ENCODE assay signal across 9 cellular contexts in the genomic region with DNA sequence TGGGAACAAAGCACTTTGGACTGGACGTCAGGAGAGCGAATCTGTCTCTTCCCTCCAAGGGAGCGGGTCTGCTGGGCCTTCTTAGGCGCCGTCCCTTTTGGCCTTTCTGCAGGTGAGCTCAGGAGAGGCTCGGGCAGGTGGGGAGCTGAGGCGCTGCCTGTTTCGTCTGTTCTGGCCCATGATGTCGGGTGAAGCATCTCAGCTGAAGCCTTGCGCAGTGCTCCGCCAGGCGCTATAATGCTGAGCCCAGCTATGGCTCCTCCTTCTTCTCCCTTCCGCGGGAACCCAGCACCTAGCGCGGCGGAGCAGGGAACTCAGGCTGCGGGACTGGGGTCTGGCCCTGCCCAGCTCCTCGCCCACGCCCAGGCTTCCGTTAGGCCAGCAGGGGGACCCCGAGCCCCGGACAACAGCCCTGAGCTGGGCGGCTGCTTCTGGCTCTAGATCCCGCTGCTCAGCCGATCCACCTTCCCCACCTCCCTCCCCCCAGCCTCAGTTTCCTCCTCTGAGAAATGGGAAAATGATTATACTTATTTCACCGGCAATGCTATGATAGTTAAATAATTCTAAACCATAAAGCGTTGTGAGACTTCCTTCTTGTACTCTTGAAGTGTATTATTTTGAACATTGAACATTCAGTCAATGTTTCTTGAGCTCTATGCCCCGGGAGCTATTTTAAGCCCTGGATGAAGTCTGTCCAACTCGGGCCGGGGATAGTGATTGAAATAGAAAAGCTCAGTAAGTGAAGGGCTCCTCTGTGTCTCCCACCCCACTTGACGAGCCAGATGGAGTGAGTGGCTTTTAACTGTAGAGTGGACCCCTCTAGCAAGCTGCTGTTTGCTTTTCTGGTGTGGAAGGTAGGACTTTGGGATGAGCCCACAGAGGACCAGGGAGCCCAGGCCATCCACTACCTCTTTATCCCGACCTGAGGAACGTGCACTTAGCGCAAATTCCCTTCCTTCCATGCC. TPM values are rescaled to one million over a fixed set of nuclear protein-coding genes. Genes with fewer than 3 reads are reported as not detected.
DNase-seq lines count a peak whose midpoint lies in the region; ATAC-seq, FAIRE-seq and TF ChIP-seq lines count a peak whose summit lies in the region.
"Had no signal": no experiment of that assay in that cellular context is flagged by ENCODE, and none has a peak within 500 bp of the region (broad histone marks: within the 10 kb centered on the region; RNA-seq: fewer than 3 reads in every experiment).

No MANE protein-coding gene starts in this region.

- peak; percentile 35 for FAIRE-seq in GM12891 (lab: Jason Lieb, UNC)

- intact Hi-C loops in heart left ventricle (cut with DNase I) = loop anchor here (1.0 to 5.0 kb wide), 8 partner anchors 54 to 99 kb away; no protein-coding TSS in a partner anchor

- 19 to 25% (median 22%) methylated on average over 26 to 35 of the region's 35 CpGs for WGBS in heart left ventricle, 4 donors

- no peak for TF ChIP-seq POLR2A in GM12891 (IDR thresholded peaks at IDR 0.05; ENCODE audit: low read depth, low read length)
- no peak for TF ChIP-seq POLR2A in heart left ventricle (IDR thresholded peaks at IDR 0.05)

- no peak overlapping the region for H3K4me3 ChIP-seq in heart left ventricle

- no peaks in the 10 kb centered on the region for H3K9me3 Mint-ChIP-seq in activated T-helper 17 cell treated with anti-CD3 and anti-CD28 coated beads, Interleukin-2, amount 50 U/mL, for 72 hours
- no peaks in the 10 kb centered on the region for H3K9me3 Mint-ChIP-seq in progenitor cell of endocrine pancreas (ENCODE audit: low read depth)
- H3K9me3 Mint-ChIP-seq: natural killer cell had no signal

- ATAC-seq in activated T-helper 17 cell treated with anti-CD3 and anti-CD28 coated beads, Interleukin-2, amount 50 U/mL, for 72 hours (replicated peaks) = peak; percentile 44
- ATAC-seq in heart left ventricle = peak; percentile 83 to 97 (median 94)
- no peak for ATAC-seq in HG02798 (IDR thresholded peaks at IDR 0.05; ENCODE audit: poor library complexity, unreplicated experiment)
- no peak for ATAC-seq in GM21515 (IDR thresholded peaks at IDR 0.05; ENCODE audit: unreplicated experiment)

- DNase-seq in AG09319 (ENCODE audit: extremely low read depth, low read depth) (peak; percentile 22), GM12891 (ENCODE audit: insufficient read length, low spot score) (peak; percentile 75), NCI-H510A (lab: John Stamatoyannopoulos, UW) (peak; percentile 24), heart left ventricle (peak; percentile 74 to 87 (median 80)), progenitor cell of endocrine pancreas (ENCODE audit: low spot score, unreplicated experiment) (peak; percentile 82)
- DNase-seq: natural killer cell had no signal

- H3K4me3 Mint-ChIP-seq in activated T-helper 17 cell treated with anti-CD3 and anti-CD28 coated beads, Interleukin-2, amount 50 U/mL, for 72 hours = no peak overlapping the region
- no peak overlapping the region for H3K4me3 Mint-ChIP-seq in progenitor cell of endocrine pancreas (ENCODE audit: low read depth)
- H3K4me3 Mint-ChIP-seq: natural killer cell had no signal

- H3K36me3 ChIP-seq in heart left ventricle = no peaks in the 10 kb centered on the region

- no peak overlapping the region for H3K27ac Mint-ChIP-seq in activated T-helper 17 cell treated with anti-CD3 and anti-CD28 coated beads, Interleukin-2, amount 50 U/mL, for 72 hours
- H3K27ac Mint-ChIP-seq in progenitor cell of endocrine pancreas = peak overlapping the region; percentile 38
- H3K27ac Mint-ChIP-seq: natural killer cell had no signal

- H3K27me3 Mint-ChIP-seq in activated T-helper 17 cell treated with anti-CD3 and anti-CD28 coated beads, Interleukin-2, amount 50 U/mL, for 72 hours = peaks cover 40% of the 10 kb centered on the region
- peaks cover 62% of the 10 kb centered on the region for H3K27me3 Mint-ChIP-seq in progenitor cell of endocrine pancreas

- TF ChIP-seq CTCF in AG09319 (IDR thresholded peaks at IDR 0.05; ENCODE audit: low read depth, low read length) = peak; percentile 85
- peak; percentile 61 to 83 (median 78) for TF ChIP-seq CTCF in heart left ventricle (IDR thresholded peaks at IDR 0.05)
- peak; percentile 88 for TF ChIP-seq CTCF in progenitor cell of endocrine pancreas (IDR thresholded peaks at IDR 0.05; ENCODE audit: unreplicated experiment)

- H3K4me1 Mint-ChIP-seq in activated T-helper 17 cell treated with anti-CD3 and anti-CD28 coated beads, Interleukin-2, amount 50 U/mL, for 72 hours = peaks cover 4% of the 10 kb centered on the region
- H3K4me1 Mint-ChIP-seq in progenitor cell of endocrine pancreas (ENCODE audit: low read depth) = no peaks in the 10 kb centered on the region

- H3K9me3 ChIP-seq in heart left ventricle = no peaks in the 10 kb centered on the region

- peaks cover 0 to 11% (median 3%) of the 10 kb centered on the region in 12 donors for H3K4me1 ChIP-seq in heart left ventricle

- H3K27me3 ChIP-seq in heart left ventricle = peaks cover 0 to 54% (median 12%) of the 10 kb centered on the region in 9 donors

- H3K27ac ChIP-seq in heart left ventricle = no peak overlapping the region

- no peaks in the 10 kb centered on the region for H3K36me3 Mint-ChIP-seq in activated T-helper 17 cell treated with anti-CD3 and anti-CD28 coated beads, Interleukin-2, amount 50 U/mL, for 72 hours (ENCODE audit: low read depth)
- H3K36me3 Mint-ChIP-seq in progenitor cell of endocrine pancreas (ENCODE audit: insufficient read depth) = no peaks in the 10 kb centered on the region
- H3K36me3 Mint-ChIP-seq: natural killer cell had no signal

TF ChIP-seq in GM12891, 5 proteins besides CTCF, POLR2A, EP300 and RAD21:
- TF ChIP-seq POLR2AphosphoS5 (IDR thresholded peaks at IDR 0.05; ENCODE audit: low read depth, low read length) (no peak), POU2F2 (IDR thresholded peaks at IDR 0.05; ENCODE audit: low read depth, low read length) (no peak), TAF1 (IDR thresholded peaks at IDR 0.05; ENCODE audit: low read depth, low read length) (no peak), SPI1 (IDR thresholded peaks at IDR 0.05; ENCODE audit: low read depth, low read length) (no peak), PAX5 (IDR thresholded peaks at IDR 0.05; ENCODE audit: insufficient read depth, low read length, severe bottlenecking) (no peak)
TF ChIP-seq in GM12891: peak in this region for 0.

RNA-seq across cellular contexts. Expression of gene ADORA1, which starts 9.6 kb away (rescaled TPM):
- polyA plus RNA-seq in GM12891 (2012; ENCODE audit: low read depth, missing spikeins) = not detected
- not detected for total RNA-seq in activated T-helper 17 cell treated with anti-CD3 and anti-CD28 coated beads, Interleukin-2, amount 50 U/mL, for 72 hours
- total RNA-seq in heart left ventricle (10 to 100 TPM in 3 of 9 donors, 1 to 10 TPM in 5, under 1 TPM in 1; 0.81 to 16.2 (median 9.5) TPM), progenitor cell of endocrine pancreas (0.14 and 0.16 TPM in 2 replicates)
- polyA plus RNA-seq in heart left ventricle = 10 to 100 TPM in 1 of 2 donors, 1 to 10 TPM in 1; 2.6 to 17.8 TPM
- total RNA-seq: natural killer cell had no signal

RNA-seq across cellular contexts. Expression of gene MYOG, which starts 32.1 kb away (rescaled TPM):
- polyA plus RNA-seq in GM12891 (2012; ENCODE audit: low read depth, missing spikeins) = not detected
- not detected for total RNA-seq in activated T-helper 17 cell treated with anti-CD3 and anti-CD28 coated beads, Interleukin-2, amount 50 U/mL, for 72 hours
- total RNA-seq in heart left ventricle (not detected), progenitor cell of endocrine pancreas (not detected in 2 replicates)
- not detected for polyA plus RNA-seq in heart left ventricle
- total RNA-seq: natural killer cell had no signal

RNA-seq across cellular contexts. Expression of gene MYBPH, which starts 57.7 kb away (rescaled TPM):
- polyA plus RNA-seq in GM12891 (2012; ENCODE audit: low read depth, missing spikeins) = 0.10 TPM
- not detected for total RNA-seq in activated T-helper 17 cell treated with anti-CD3 and anti-CD28 coated beads, Interleukin-2, amount 50 U/mL, for 72 hours
- under 1 TPM in 1 of 9 donors, not detected in 8; 0.32 TPM for total RNA-seq in heart left ventricle
- not detected for polyA plus RNA-seq in heart left ventricle
- total RNA-seq in progenitor cell of endocrine pancreas = not detected in 2 replicates
- total RNA-seq: natural killer cell had no signal

Comparison
In these comparisons a context has a peak if more than half of its experiments do, and no peak if none do; other contexts are left out.
1. DNase-seq: peak in every context shown above with its lines; median percentile 82 in progenitor cell of endocrine pancreas; 80 in heart left ventricle; 75 in GM12891; 24 in NCI-H510A; 22 in AG09319.
2. ATAC-seq: peak in activated T-helper 17 cell treated with anti-CD3 and anti-CD28 coated beads, Interleukin-2, amount 50 U/mL, for 72 hours (single experiment) and heart left ventricle (4 of 4); none in HG02798 (single experiment) and GM21515 (single experiment).
3. Peak in every context shown above with its lines, with median percentiles within 50 percentile points of each other: CTCF ChIP-seq.